ENCODE assay signal across 14 cellular contexts in the genomic region with DNA sequence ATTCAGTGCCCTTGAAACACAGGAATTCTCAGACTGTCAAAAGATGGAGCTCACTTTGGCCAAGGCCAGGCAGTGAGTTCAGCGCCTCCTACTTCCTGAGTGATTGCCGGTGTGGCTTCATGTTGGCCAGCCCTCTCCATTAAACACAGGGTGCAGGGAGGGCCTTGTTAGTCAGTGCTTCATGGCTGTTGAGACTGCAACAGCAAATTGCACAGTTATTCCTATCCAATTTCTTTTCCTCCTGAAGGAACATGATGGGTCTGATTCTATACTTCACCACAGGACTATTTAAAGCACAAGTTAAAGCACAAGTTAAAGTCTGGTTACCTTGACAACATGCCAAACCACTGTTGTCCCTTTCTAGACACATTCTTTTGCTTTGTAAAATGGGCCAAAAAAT.
A peak's percentile ranks its signal among the peaks of the same experiment; 100 is the strongest.
DNase-seq lines count a peak whose midpoint lies in the region; ATAC-seq and TF ChIP-seq lines count a peak whose summit lies in the region.
"Had no signal": no experiment of that assay in that cellular context is flagged by ENCODE, and none has a peak within 500 bp of the region (broad histone marks: within the 10 kb centered on the region; RNA-seq: fewer than 3 reads in every experiment).

No MANE protein-coding gene starts in this region.

- H3K4me3 Mint-ChIP-seq in GM23338 (no peak overlapping the region; the same call in 2 of the 3 replicates), neural crest cell (no peak overlapping the region)
- no peak overlapping the region for H3K4me3 Mint-ChIP-seq in activated CD4-positive, alpha-beta T cell treated with anti-CD3 and anti-CD28 coated beads for 36 hours
- no peak overlapping the region for H3K4me3 Mint-ChIP-seq in activated T-helper 2 cell treated with anti-CD3 and anti-CD28 coated beads, Interferon-gamma antibody, Interleukin-2, Interleukin-4, amounts not matched to agents 10 μg/mL and 5 μg/mL and 100 μg/mL, durations not matched to agents 14 hours and 24 hours and 36 hours (ENCODE audit: low read depth)
- H3K4me3 Mint-ChIP-seq: activated T-cell treated with anti-CD3 and anti-CD28 coated beads, Interleukin-2, amount 50 U/mL, for 4 hours had no signal

- H3K9me2 ChIP-seq in GM23338 (ENCODE audit: insufficient read depth) = no peaks in the 10 kb centered on the region

- H3K4me1 ChIP-seq in GM23338 (ENCODE audit: insufficient read depth) = peaks cover 33% of the 10 kb centered on the region
- H3K4me1 ChIP-seq: parathyroid adenoma had no signal

- DNase-seq in GM23338 (ENCODE audit: low spot score) = peak; percentile 58
- DNase-seq in RPMI7951 (ENCODE audit: low read depth) = peak; percentile 89
- peak; percentile 58 for DNase-seq in fibroblast of pulmonary artery (ENCODE audit: low read depth)
- DNase-seq in neural crest cell (ENCODE audit: low read depth, low spot score) = no peak
- no peak for DNase-seq in activated CD4-positive, alpha-beta T cell treated with anti-CD3 and anti-CD28 coated beads for 36 hours
- DNase-seq in activated T-helper 2 cell treated with anti-CD3 and anti-CD28 coated beads, Interferon-gamma antibody, Interleukin-2, Interleukin-4, amounts not matched to agents 10 μg/mL and 5 μg/mL and 100 μg/mL, durations not matched to agents 14 hours and 24 hours and 36 hours (ENCODE audit: low spot score) = no peak
- DNase-seq in activated naive CD4-positive, alpha-beta T cell (lab: John Stamatoyannopoulos, UW) = no peak
- DNase-seq: activated T-cell treated with anti-CD3 and anti-CD28 coated beads, Interleukin-2, amount 50 U/mL, for 4 hours; dermis blood vessel endothelial cell; DMS 273 treated with DMSO at 0.1 percent for 48 hours; NCI-H1436 treated with DMSO at 0.1 percent for 48 hours; upper lobe of left lung had no signal

- H3K4me3 ChIP-seq in GM23338 = no peak overlapping the region
- H3K4me3 ChIP-seq in fibroblast of pulmonary artery (replicated peaks; ENCODE audit: low read depth, low read length) = no peak overlapping the region
- H3K4me3 ChIP-seq: upper lobe of left lung had no signal

- H3K27me3 Mint-ChIP-seq in GM23338 (ENCODE audit: insufficient read depth, low read depth, poor library complexity) (peaks cover 8% of the 10 kb centered on the region), neural crest cell (ENCODE audit: low read depth) (no peaks in the 10 kb centered on the region)
- no peaks in the 10 kb centered on the region for H3K27me3 Mint-ChIP-seq in activated CD4-positive, alpha-beta T cell treated with anti-CD3 and anti-CD28 coated beads for 36 hours
- peaks cover 1% of the 10 kb centered on the region for H3K27me3 Mint-ChIP-seq in activated T-helper 2 cell treated with anti-CD3 and anti-CD28 coated beads, Interferon-gamma antibody, Interleukin-2, Interleukin-4, amounts not matched to agents 10 μg/mL and 5 μg/mL and 100 μg/mL, durations not matched to agents 14 hours and 24 hours and 36 hours (ENCODE audit: low read depth)

- H3K4me2 ChIP-seq in GM23338 = peak overlapping the region; percentile 24

- TF ChIP-seq CTCF in GM23338 (conservative IDR thresholded peaks at IDR 0.05; ENCODE audit: low read depth in 2 of 2) (peak in 1 of 2 experiments; percentile 22; a peak in 2 of 4 replicates), fibroblast of pulmonary artery (IDR thresholded peaks at IDR 0.05; ENCODE audit: low read length, missing control alignments) (no peak), neural crest cell (conservative IDR thresholded peaks at IDR 0.05) (no peak)

- H3K79me2 ChIP-seq in GM23338 (replicated peaks; ENCODE audit: insufficient read depth) = no peaks in the 10 kb centered on the region
- H3K79me2 ChIP-seq: parathyroid adenoma had no signal

- CTCF ChIA-PET in activated CD4-positive, alpha-beta T cell treated with anti-CD3 and anti-CD28 coated beads for 36 hours (lab: Charles Lee) = no interaction called here

- no peaks in the 10 kb centered on the region for H3K36me3 ChIP-seq in GM23338 (ENCODE audit: insufficient read depth)

- H3K4me1 Mint-ChIP-seq in GM23338 (peaks cover 47% of the 10 kb centered on the region), neural crest cell (peaks cover 56% of the 10 kb centered on the region)
- peaks cover 10% of the 10 kb centered on the region for H3K4me1 Mint-ChIP-seq in activated CD4-positive, alpha-beta T cell treated with anti-CD3 and anti-CD28 coated beads for 36 hours
- peaks cover 2% of the 10 kb centered on the region for H3K4me1 Mint-ChIP-seq in activated T-helper 2 cell treated with anti-CD3 and anti-CD28 coated beads, Interferon-gamma antibody, Interleukin-2, Interleukin-4, amounts not matched to agents 10 μg/mL and 5 μg/mL and 100 μg/mL, durations not matched to agents 14 hours and 24 hours and 36 hours (ENCODE audit: low read depth)

- ATAC-seq in GM23338 (peak; percentile 90), GM19397 (IDR thresholded peaks at IDR 0.05; ENCODE audit: unreplicated experiment) (no peak)
- ATAC-seq in activated CD4-positive, alpha-beta T cell treated with anti-CD3 and anti-CD28 coated beads for 36 hours = no peak
- ATAC-seq: activated T-cell treated with anti-CD3 and anti-CD28 coated beads, Interleukin-2, amount 50 U/mL, for 4 hours had no signal

- H3K27ac Mint-ChIP-seq in GM23338 (peak overlapping the region; percentile 90), neural crest cell (ENCODE audit: unreplicated experiment) (peak overlapping the region; percentile 53)
- no peak overlapping the region for H3K27ac Mint-ChIP-seq in activated CD4-positive, alpha-beta T cell treated with anti-CD3 and anti-CD28 coated beads for 36 hours
- H3K27ac Mint-ChIP-seq in activated T-helper 2 cell treated with anti-CD3 and anti-CD28 coated beads, Interferon-gamma antibody, Interleukin-2, Interleukin-4, amounts not matched to agents 10 μg/mL and 5 μg/mL and 100 μg/mL, durations not matched to agents 14 hours and 24 hours and 36 hours = no peak overlapping the region

- intact Hi-C loops in activated CD4-positive, alpha-beta T cell treated with anti-CD3 and anti-CD28 coated beads for 36 hours (cut with DNase I, micrococcal nuclease) = no loop called here
- intact Hi-C loops in activated T-helper 2 cell treated with anti-CD3 and anti-CD28 coated beads, Interferon-gamma antibody, Interleukin-2, Interleukin-4, amounts not matched to agents 10 μg/mL and 5 μg/mL and 100 μg/mL, durations not matched to agents 14 hours and 24 hours and 36 hours (cut with micrococcal nuclease) = no loop called here

- H3F3A ChIP-seq in GM23338 (replicated peaks; ENCODE audit: low read depth) = no peaks in the 10 kb centered on the region

- H3K27ac ChIP-seq in GM23338 (ENCODE audit: low read depth) = peak overlapping the region; percentile 70
- H3K27ac ChIP-seq: parathyroid adenoma, upper lobe of left lung had no signal

- H2AFZ ChIP-seq in GM23338 = no peak overlapping the region
- H2AFZ ChIP-seq: parathyroid adenoma had no signal

- H4K20me1 ChIP-seq in GM23338 (replicated peaks; ENCODE audit: insufficient read depth) = no peaks in the 10 kb centered on the region

- no peaks in the 10 kb centered on the region for H3K36me3 Mint-ChIP-seq in GM23338 (ENCODE audit: low read depth)
- H3K36me3 Mint-ChIP-seq in neural crest cell (ENCODE audit: low read depth) = peaks cover 17% of the 10 kb centered on the region
- H3K36me3 Mint-ChIP-seq in activated CD4-positive, alpha-beta T cell treated with anti-CD3 and anti-CD28 coated beads for 36 hours (ENCODE audit: low read depth) = peaks cover 5% of the 10 kb centered on the region
- H3K36me3 Mint-ChIP-seq in activated T-helper 2 cell treated with anti-CD3 and anti-CD28 coated beads, Interferon-gamma antibody, Interleukin-2, Interleukin-4, amounts not matched to agents 10 μg/mL and 5 μg/mL and 100 μg/mL, durations not matched to agents 14 hours and 24 hours and 36 hours (ENCODE audit: low read depth) = no peaks in the 10 kb centered on the region

- no peaks in the 10 kb centered on the region for H3K9me3 Mint-ChIP-seq in GM23338
- H3K9me3 Mint-ChIP-seq in neural crest cell = no peaks in the 10 kb centered on the region
- H3K9me3 Mint-ChIP-seq in activated CD4-positive, alpha-beta T cell treated with anti-CD3 and anti-CD28 coated beads for 36 hours (ENCODE audit: low read depth) = no peaks in the 10 kb centered on the region
- no peaks in the 10 kb centered on the region for H3K9me3 Mint-ChIP-seq in activated T-helper 2 cell treated with anti-CD3 and anti-CD28 coated beads, Interferon-gamma antibody, Interleukin-2, Interleukin-4, amounts not matched to agents 10 μg/mL and 5 μg/mL and 100 μg/mL, durations not matched to agents 14 hours and 24 hours and 36 hours
- H3K9me3 Mint-ChIP-seq: activated T-cell treated with anti-CD3 and anti-CD28 coated beads, Interleukin-2, amount 50 U/mL, for 4 hours had no signal

- POLR2A ChIA-PET in activated CD4-positive, alpha-beta T cell treated with anti-CD3 and anti-CD28 coated beads for 36 hours (lab: Charles Lee) = no interaction called here

- H3K27me3 ChIP-seq in GM23338 (ENCODE audit: insufficient read depth) = peaks cover 23% of the 10 kb centered on the region
- H3K27me3 ChIP-seq: upper lobe of left lung had no signal

TF ChIP-seq in GM23338, 12 proteins besides CTCF, POLR2A, EP300 and RAD21 (continues in another document):
- no peak for TF ChIP-seq EZH2 (IDR thresholded peaks at IDR 0.05; ENCODE audit: low read depth, unreplicated experiment)
- TF ChIP-seq ZNF114 (CRISPR knock-in tag; IDR thresholded peaks at IDR 0.05) = no peak
- TF ChIP-seq EZH2phosphoT487 (IDR thresholded peaks at IDR 0.05; ENCODE audit: unreplicated experiment) = no peak
- TF ChIP-seq REST (IDR thresholded peaks at IDR 0.05; ENCODE audit: unreplicated experiment) = no peak

Comparison
In these comparisons a context has a peak if more than half of its experiments do, and no peak if none do; other contexts are left out.
1. DNase-seq: peak in GM23338 (single experiment), RPMI7951 (single experiment) and fibroblast of pulmonary artery (single experiment); none in neural crest cell (single experiment), activated CD4-positive, alpha-beta T cell treated with anti-CD3 and anti-CD28 coated beads for 36 hours (single experiment), activated T-helper 2 cell treated with anti-CD3 and anti-CD28 coated beads, Interferon-gamma antibody, Interleukin-2, Interleukin-4, amounts not matched to agents 10 μg/mL and 5 μg/mL and 100 μg/mL, durations not matched to agents 14 hours and 24 hours and 36 hours (single experiment) and activated naive CD4-positive, alpha-beta T cell (0 of 4).
2. H3K27ac Mint-ChIP-seq: peak in GM23338 (single experiment) and neural crest cell (single experiment); none in activated CD4-positive, alpha-beta T cell treated with anti-CD3 and anti-CD28 coated beads for 36 hours (single experiment) and activated T-helper 2 cell treated with anti-CD3 and anti-CD28 coated beads, Interferon-gamma antibody, Interleukin-2, Interleukin-4, amounts not matched to agents 10 μg/mL and 5 μg/mL and 100 μg/mL, durations not matched to agents 14 hours and 24 hours and 36 hours (single experiment).